Comparison of ENCODE assay signal across 20 cellular contexts in genomic region chr15:37142371-37142770, GRCh38. TPM values are rescaled to one million over a fixed set of nuclear protein-coding genes. Genes with fewer than 3 reads are reported as not detected.
"Had no signal": no experiment of that assay in that cellular context is flagged by ENCODE, and none has a peak within 500 bp of the region (broad histone marks: within the 10 kb centered on the region; RNA-seq: fewer than 3 reads in every experiment).

No MANE protein-coding gene starts in this region.

- H3K36me3 Mint-ChIP-seq: activated naive CD4-positive, alpha-beta T cell treated with anti-CD3 and anti-CD28 coated beads, Interleukin-2, amount 50 U/mL, for 72 hours; mesothelial cell of epicardium; natural killer cell had no signal

- H3K36me3 ChIP-seq: left ventricle myocardium inferior, right atrium auricular region, spleen, thyroid gland, WERI-Rb-1 had no signal

- DNase-seq: activated CD4-positive, CD25-positive, alpha-beta regulatory T cell treated with anti-CD3 and anti-CD28 coated beads, Interleukin-2, amount 50 U/mL, for 72 hours; activated T-cell treated with anti-CD3 and anti-CD28 coated beads, Interleukin-2, amount 50 U/mL, for 1 hour; cerebellar nuclear complex; endodermal cell; kidney; left ventricle myocardium inferior; natural killer cell; spleen; stimulated activated CD4-positive, alpha-beta T cell treated with anti-CD3 and anti-CD28 coated beads, Interleukin-4, amount 100 ng/mL, for 24 hours; substantia nigra; thyroid gland; WERI-Rb-1 had no signal

- H3K9me3 Mint-ChIP-seq: endodermal cell; mesothelial cell of epicardium; stimulated activated naive CD8-positive, alpha-beta T cell treated with anti-CD3 and anti-CD28 coated beads, Interleukin-15, Interleukin-2, amounts not matched to agents 100 ng/mL and 50 ng/mL, for 24 hours had no signal

- FAIRE-seq: astrocyte, kidney had no signal

- H3K27ac Mint-ChIP-seq: activated naive CD4-positive, alpha-beta T cell treated with anti-CD3 and anti-CD28 coated beads, Interleukin-2, amount 50 U/mL, for 72 hours; activated T-helper 17 cell treated with anti-CD3 and anti-CD28 coated beads, Interleukin-2, amount 50 U/mL, for 72 hours; endodermal cell; mesothelial cell of epicardium; natural killer cell; stimulated activated naive CD8-positive, alpha-beta T cell treated with anti-CD3 and anti-CD28 coated beads, Interleukin-15, Interleukin-2, amounts not matched to agents 100 ng/mL and 50 ng/mL, for 24 hours had no signal

- H3K4me3 ChIP-seq: coronary artery, left ventricle myocardium inferior, right atrium auricular region, spleen, thyroid gland had no signal

- H3K4me3 Mint-ChIP-seq: activated T-helper 17 cell treated with anti-CD3 and anti-CD28 coated beads, Interleukin-2, amount 50 U/mL, for 72 hours; endodermal cell; mesothelial cell of epicardium; natural killer cell; stimulated activated naive CD8-positive, alpha-beta T cell treated with anti-CD3 and anti-CD28 coated beads, Interleukin-15, Interleukin-2, amounts not matched to agents 100 ng/mL and 50 ng/mL, for 24 hours had no signal

- H3K4me1 Mint-ChIP-seq: activated T-helper 17 cell treated with anti-CD3 and anti-CD28 coated beads, Interleukin-2, amount 50 U/mL, for 72 hours; natural killer cell had no signal

- H3K27me3 ChIP-seq: right atrium auricular region, thyroid gland had no signal

RNA-seq across cellular contexts. Expression of gene MEIS2, which starts 42.0 kb away (rescaled TPM):
- total RNA-seq: activated T-helper 17 cell treated with anti-CD3 and anti-CD28 coated beads, Interleukin-2, amount 50 U/mL, for 72 hours; T-helper 2 cell treated with Interferon-gamma antibody and Interleukin-4, amounts not matched to agents 100 ng/mL and 5 ng/mL, for 36 hours had no signal
